ENCODE assay signal across 9 cellular contexts in the genomic region with DNA sequence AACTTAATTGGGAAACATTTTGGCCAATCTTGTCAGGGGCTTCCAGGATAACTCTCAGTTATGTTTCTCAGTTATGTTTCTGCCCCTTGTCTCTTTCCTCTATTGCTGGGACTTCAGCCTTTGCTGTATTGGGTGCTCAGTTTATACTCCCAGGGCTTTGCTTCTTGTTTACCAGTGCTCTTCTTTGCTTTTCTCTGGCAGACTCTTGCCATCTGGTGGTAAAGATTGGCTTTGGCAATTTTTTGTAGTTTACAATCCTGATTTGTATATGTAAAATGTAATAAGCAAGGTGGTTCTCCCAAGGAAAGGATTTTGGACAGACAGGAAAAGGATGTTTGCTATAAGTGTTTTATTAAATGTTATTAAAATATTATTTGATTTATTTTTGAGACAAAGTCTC. TPM values are rescaled to one million over a fixed set of nuclear protein-coding genes. Genes with fewer than 3 reads are reported as not detected.
DNase-seq lines count a peak whose midpoint lies in the region; ATAC-seq and TF ChIP-seq lines count a peak whose summit lies in the region.
"Had no signal": no experiment of that assay in that cellular context is flagged by ENCODE, and none has a peak within 500 bp of the region (broad histone marks: within the 10 kb centered on the region; RNA-seq: fewer than 3 reads in every experiment).

No MANE protein-coding gene starts in this region.

- no peak overlapping the region for H3K9ac ChIP-seq in DND-41 (ENCODE audit: low read depth, low read length)

- TF ChIP-seq POLR2A in esophagus muscularis mucosa (IDR thresholded peaks at IDR 0.05; ENCODE audit: low read depth): no peak

- peak; percentile 67 for TF ChIP-seq CTCF in DND-41 (IDR thresholded peaks at IDR 0.05; ENCODE audit: borderline replicate concordance, extremely low read depth, low read length, poor library complexity, severe bottlenecking)
- TF ChIP-seq CTCF in Panc1 (IDR thresholded peaks at IDR 0.05): peak; percentile 64
- peak; percentile 32 to 42 (median 35) for TF ChIP-seq CTCF in esophagus muscularis mucosa (IDR thresholded peaks at IDR 0.05)

- H3K4me3 ChIP-seq in DND-41 (ENCODE audit: low read depth in 1 of 2, low read length in 2 of 2) (no peak overlapping the region), Panc1 (ENCODE audit: low read depth in 2 of 2, low read length in 2 of 2) (no peak overlapping the region), esophagus muscularis mucosa (no peak overlapping the region)

- no peak overlapping the region for H3K4me2 ChIP-seq in DND-41 (ENCODE audit: insufficient read depth, low read length)

- H3K27ac ChIP-seq in DND-41 (ENCODE audit: low read length): no peak overlapping the region
- no peak overlapping the region for H3K27ac ChIP-seq in Panc1 (ENCODE audit: low read length)
- no peak overlapping the region for H3K27ac ChIP-seq in esophagus muscularis mucosa (replicated peaks in 1 of 4)

- TF ChIP-seq EP300 in Ishikawa (IDR thresholded peaks at IDR 0.05; ENCODE audit: borderline replicate concordance): no peak
- no peak for TF ChIP-seq EP300 in esophagus muscularis mucosa (IDR thresholded peaks at IDR 0.05)

- H3K9me3 ChIP-seq in DND-41 (ENCODE audit: insufficient read depth, low read length, severe bottlenecking): no peaks in the 10 kb centered on the region
- no peaks in the 10 kb centered on the region for H3K9me3 ChIP-seq in Panc1 (ENCODE audit: control insufficient read depth, insufficient read depth, low read depth, low read length)
- H3K9me3 ChIP-seq in esophagus muscularis mucosa: no peaks in the 10 kb centered on the region

- H3K27me3 ChIP-seq in DND-41 (ENCODE audit: insufficient read depth, low read length, poor library complexity) (no peaks in the 10 kb centered on the region), Panc1 (ENCODE audit: control insufficient read depth, insufficient read depth, low read length) (no peaks in the 10 kb centered on the region), esophagus muscularis mucosa (no peaks in the 10 kb centered on the region)

- in situ Hi-C loops in Panc1 (cut with HindIII; ENCODE audit: low pct_unique_long_range_greater_than_20kb, low sequenced_read_pairs): no loop called here

- no TSS peak for BruUV-seq in Panc1 (replicated peaks; lab: Mats Ljungman, UMichigan)

- POLR2A ChIA-PET in Panc1 (lab: Charles Lee): no interaction called here

- CTCF ChIA-PET in Panc1 (lab: Charles Lee): interaction anchor here (0.6 kb wide), 1 partner anchor 247 kb away, joined by 3 read pairs; no protein-coding TSS in a partner anchor

- H2AFZ ChIP-seq in DND-41 (ENCODE audit: low read depth, low read length): no peak overlapping the region

- H3K36me3 ChIP-seq in DND-41 (ENCODE audit: insufficient read depth, low read length) (peaks cover 9% of the 10 kb centered on the region; the same call in 1 of the 2 replicates), Panc1 (ENCODE audit: control insufficient read depth, insufficient read depth, low read length) (no peaks in the 10 kb centered on the region; the same call in 1 of the 2 replicates), esophagus muscularis mucosa (peaks cover 10 to 45% (median 16%) of the 10 kb centered on the region in 4 donors)

- no peaks in the 10 kb centered on the region for H4K20me1 ChIP-seq in DND-41 (ENCODE audit: insufficient read depth, low read length)

- TF ChIP-seq RAD21 in Ishikawa (IDR thresholded peaks at IDR 0.05; ENCODE audit: low read depth): peak; percentile 49

- DNase-seq in DND-41: no peak
- peak; percentile 22 for DNase-seq in Panc1 (ENCODE audit: low read depth, low spot score)
- DNase-seq in esophagus muscularis mucosa (ENCODE audit: extremely low spot score): no peak
- DNase-seq in pons (ENCODE audit: low spot score): peak; percentile 79
- DNase-seq in stimulated activated naive CD4-positive, alpha-beta T cell treated with Interleukin-2 at 50 U/mL for 16 hours (lab: John Stamatoyannopoulos, UW): no peak

- intact Hi-C loops in Panc1 (cut with micrococcal nuclease; ENCODE audit: unreplicated experiment) (no loop called here), esophagus muscularis mucosa (cut with DNase I) (no loop called here)

- ATAC-seq in DND-41 (ENCODE audit: insufficient read depth, low read depth): peak; percentile 50; the same call in 1 of the 3 replicates
- peak; percentile 82; the same call in 1 of the 2 replicates for ATAC-seq in Panc1
- no peak for ATAC-seq in HG03045 (IDR thresholded peaks at IDR 0.05; ENCODE audit: unreplicated experiment)
- ATAC-seq in HG03280 (IDR thresholded peaks at IDR 0.05; ENCODE audit: unreplicated experiment): no peak

- H3K4me1 ChIP-seq in DND-41 (ENCODE audit: insufficient read depth, low read length): no peaks in the 10 kb centered on the region
- no peaks in the 10 kb centered on the region for H3K4me1 ChIP-seq in Panc1 (ENCODE audit: control insufficient read depth, insufficient read depth, low read length)
- H3K4me1 ChIP-seq in esophagus muscularis mucosa: peaks cover 0 to 4% (median 0%) of the 10 kb centered on the region in 4 donors

- H3K79me2 ChIP-seq in DND-41 (ENCODE audit: insufficient read depth, low read length): no peaks in the 10 kb centered on the region

TF ChIP-seq in Ishikawa, 13 proteins besides CTCF, POLR2A, EP300 and RAD21:
- no peak for TF ChIP-seq YY1 (IDR thresholded peaks at IDR 0.05; ENCODE audit: low read depth)

RNA-seq across cellular contexts. Expression of gene FABP3, which starts 37.9 kb away (rescaled TPM):
- total RNA-seq in Panc1 (2021; ENCODE audit: unreplicated experiment) (0.49 TPM), esophagus muscularis mucosa (10 to 100 TPM; 14.6 to 38.6 (median 29.8) TPM)
- polyA plus RNA-seq in Panc1 (2012; ENCODE audit: insufficient read length): 0.57 TPM
- total RNA-seq: T-helper 1 cell treated with Interleukin-12 subunit alpha and Interleukin-12 subunit beta and Interleukin-4 antibody, amounts not matched to agents 30 ng/mL and 1 ng/mL, for 36 hours had no signal

RNA-seq across cellular contexts. Expression of gene ZCCHC17, which starts 38.2 kb away (rescaled TPM):
- 30.6 TPM for total RNA-seq in Panc1 (2021; ENCODE audit: unreplicated experiment)
- polyA plus RNA-seq in Panc1 (2012; ENCODE audit: insufficient read length): 24.3 TPM
- total RNA-seq in esophagus muscularis mucosa: 10 to 100 TPM; 20.9 to 29.6 (median 26.1) TPM

RNA-seq across cellular contexts. Expression of gene SNRNP40, which starts 38.4 kb away (rescaled TPM):
- total RNA-seq in Panc1 (2021; ENCODE audit: unreplicated experiment): 99.3 TPM
- polyA plus RNA-seq in Panc1 (2012; ENCODE audit: insufficient read length): 62.0 TPM
- 10 to 100 TPM; 36.3 to 45.7 (median 40.6) TPM for total RNA-seq in esophagus muscularis mucosa

Comparison
In these comparisons a context has a peak if more than half of its experiments do, and no peak if none do; other contexts are left out.
1. ATAC-seq: peak in DND-41 (single experiment) and Panc1 (single experiment); none in HG03045 (single experiment) and HG03280 (single experiment).
2. DNase-seq: peak in Panc1 (single experiment) and pons (single experiment); none in DND-41 (single experiment), esophagus muscularis mucosa (single experiment) and stimulated activated naive CD4-positive, alpha-beta T cell treated with Interleukin-2 at 50 U/mL for 16 hours (single experiment).
3. RNA of gene FABP3, which starts 37.9 kb away (total RNA-seq): 14.6 to 38.6 TPM in esophagus muscularis mucosa; 0.49 TPM in Panc1 (single experiment); every median in the first group is over 10 times any median in the second.
4. Peak in every context shown above with its lines, with median percentiles within 50 percentile points of each other: CTCF ChIP-seq.